10 cellular contexts compared by ENCODE assay signal in the genomic region with DNA sequence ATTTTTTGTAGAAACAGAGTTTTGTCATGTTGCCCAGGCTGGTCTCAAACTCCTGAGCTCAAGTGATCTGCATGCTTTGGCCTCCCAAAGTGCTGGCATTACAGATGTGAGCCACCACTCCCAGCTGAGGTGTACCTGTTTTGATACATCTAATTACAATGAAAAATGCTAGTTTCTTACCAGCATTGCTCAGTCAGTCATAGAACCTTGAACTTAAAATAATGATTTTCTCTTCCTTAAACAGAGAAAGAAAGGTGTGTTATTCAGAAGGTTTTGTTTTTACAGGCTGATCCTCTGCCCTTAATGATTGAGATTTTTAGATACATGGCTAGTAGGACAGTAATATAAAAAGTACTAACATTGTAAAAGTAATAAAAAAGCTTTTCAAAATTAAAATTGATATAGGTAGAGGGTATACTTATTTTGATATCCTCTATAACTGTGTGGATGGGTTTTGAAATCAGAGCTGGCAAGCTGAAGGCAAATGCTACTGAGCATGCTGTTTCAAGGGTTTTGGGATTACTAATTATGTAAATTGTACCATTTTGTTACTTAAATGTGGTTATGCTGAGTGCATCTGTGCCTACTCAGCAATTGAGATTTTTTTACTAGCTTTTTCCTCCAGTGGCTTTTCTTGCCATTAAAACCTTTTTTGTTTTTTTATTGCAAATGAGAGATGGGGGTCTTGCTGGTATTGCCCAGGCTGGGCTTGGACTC. TPM values are rescaled to one million over a fixed set of nuclear protein-coding genes. Genes with fewer than 3 reads are reported as not detected.
DNase-seq lines count a peak whose midpoint lies in the region; ATAC-seq lines count a peak whose summit lies in the region.
"Had no signal": no experiment of that assay in that cellular context is flagged by ENCODE, and none has a peak within 500 bp of the region (broad histone marks: within the 10 kb centered on the region; RNA-seq: fewer than 3 reads in every experiment).

No MANE protein-coding gene starts in this region.

- H3K4me3 Mint-ChIP-seq in activated T-cell treated with anti-CD3 and anti-CD28 coated beads, Interleukin-2, amount 50 U/mL, for 24 hours, result peak overlapping the region; percentile 23
- peak overlapping the region; percentile 44 for H3K4me3 Mint-ChIP-seq in natural killer cell treated with Interleukin-12 subunit alpha and Interleukin-12 subunit beta and Interleukin-15 and Interleukin-18, amount 100 ng/mL, for 72 hours
- H3K4me3 Mint-ChIP-seq: activated naive CD8-positive, alpha-beta T cell treated with anti-CD3 and anti-CD28 coated beads, Interleukin-2, amount 10 ng/mL, durations not matched to agents 7 days and 5 days had no signal

- no peaks in the 10 kb centered on the region for H3K27me3 Mint-ChIP-seq in activated T-cell treated with anti-CD3 and anti-CD28 coated beads, Interleukin-2, amount 50 U/mL, for 24 hours
- no peaks in the 10 kb centered on the region for H3K27me3 Mint-ChIP-seq in natural killer cell treated with Interleukin-12 subunit alpha and Interleukin-12 subunit beta and Interleukin-15 and Interleukin-18, amount 100 ng/mL, for 72 hours
- H3K27me3 Mint-ChIP-seq: activated naive CD8-positive, alpha-beta T cell treated with anti-CD3 and anti-CD28 coated beads, Interleukin-2, amount 10 ng/mL, durations not matched to agents 7 days and 5 days had no signal

- ATAC-seq in GM21723 (IDR thresholded peaks at IDR 0.05; ENCODE audit: unreplicated experiment), result peak; percentile 70
- peak; percentile 82 for ATAC-seq in HG03439 (IDR thresholded peaks at IDR 0.05; ENCODE audit: unreplicated experiment)
- ATAC-seq in natural killer cell treated with Interleukin-12 subunit alpha and Interleukin-12 subunit beta and Interleukin-15 and Interleukin-18, amount 100 ng/mL, for 72 hours, result peak; percentile 77 to 80

- H3K9me3 Mint-ChIP-seq in activated T-cell treated with anti-CD3 and anti-CD28 coated beads, Interleukin-2, amount 50 U/mL, for 24 hours, result peaks cover 3% of the 10 kb centered on the region
- H3K9me3 Mint-ChIP-seq in natural killer cell treated with Interleukin-12 subunit alpha and Interleukin-12 subunit beta and Interleukin-15 and Interleukin-18, amount 100 ng/mL, for 72 hours, result no peaks in the 10 kb centered on the region

- peaks cover 93% of the 10 kb centered on the region for H3K4me1 Mint-ChIP-seq in activated T-cell treated with anti-CD3 and anti-CD28 coated beads, Interleukin-2, amount 50 U/mL, for 24 hours (ENCODE audit: low read depth)
- H3K4me1 Mint-ChIP-seq in natural killer cell treated with Interleukin-12 subunit alpha and Interleukin-12 subunit beta and Interleukin-15 and Interleukin-18, amount 100 ng/mL, for 72 hours (ENCODE audit: low read depth in 2 of 2), result peaks cover 80 to 86% of the 10 kb centered on the region in 2 donors

- H3K27ac Mint-ChIP-seq in activated T-cell treated with anti-CD3 and anti-CD28 coated beads, Interleukin-2, amount 50 U/mL, for 24 hours, result peak overlapping the region; percentile 83
- peak overlapping the region; percentile 54 to 84 for H3K27ac Mint-ChIP-seq in natural killer cell treated with Interleukin-12 subunit alpha and Interleukin-12 subunit beta and Interleukin-15 and Interleukin-18, amount 100 ng/mL, for 72 hours

- H3K36me3 Mint-ChIP-seq in activated T-cell treated with anti-CD3 and anti-CD28 coated beads, Interleukin-2, amount 50 U/mL, for 24 hours (ENCODE audit: low read depth), result peaks cover 79% of the 10 kb centered on the region
- H3K36me3 Mint-ChIP-seq in natural killer cell treated with Interleukin-12 subunit alpha and Interleukin-12 subunit beta and Interleukin-15 and Interleukin-18, amount 100 ng/mL, for 72 hours, result peaks cover 30% of the 10 kb centered on the region

- DNase-seq in activated T-cell treated with anti-CD3 and anti-CD28 coated beads, Interleukin-2, amount 50 U/mL, for 24 hours, result no peak
- no peak for DNase-seq in activated T-cell treated with anti-CD3 and anti-CD28 coated beads, Interleukin-2, amount 50 U/mL, for 48 hours
- no peak for DNase-seq in natural killer cell treated with Interleukin-12 subunit alpha and Interleukin-12 subunit beta and Interleukin-15 and Interleukin-18, amount 100 ng/mL, for 72 hours (ENCODE audit: low spot score)
- DNase-seq in NCI-H345 (lab: John Stamatoyannopoulos, UW) (no peak), GM19238 (ENCODE audit: insufficient read length, low spot score) (no peak)
- DNase-seq in activated effector memory CD4-positive, alpha-beta T cell treated with Interleukin-2 at 50 U/mL for 16 hours, result no peak
- DNase-seq: activated naive CD8-positive, alpha-beta T cell treated with anti-CD3 and anti-CD28 coated beads, Interleukin-2, amount 10 ng/mL, durations not matched to agents 7 days and 5 days; HCEC 1CT had no signal

RNA-seq across cellular contexts. Expression of gene PRRC2C, which starts 16.1 kb away (rescaled TPM):
- 100 to 1,000 TPM; 331 to 343 TPM for total RNA-seq in natural killer cell treated with Interleukin-12 subunit alpha and Interleukin-12 subunit beta and Interleukin-15 and Interleukin-18, amount 100 ng/mL, for 72 hours
